ENCODE assay signal across 8 cellular contexts in the genomic region with DNA sequence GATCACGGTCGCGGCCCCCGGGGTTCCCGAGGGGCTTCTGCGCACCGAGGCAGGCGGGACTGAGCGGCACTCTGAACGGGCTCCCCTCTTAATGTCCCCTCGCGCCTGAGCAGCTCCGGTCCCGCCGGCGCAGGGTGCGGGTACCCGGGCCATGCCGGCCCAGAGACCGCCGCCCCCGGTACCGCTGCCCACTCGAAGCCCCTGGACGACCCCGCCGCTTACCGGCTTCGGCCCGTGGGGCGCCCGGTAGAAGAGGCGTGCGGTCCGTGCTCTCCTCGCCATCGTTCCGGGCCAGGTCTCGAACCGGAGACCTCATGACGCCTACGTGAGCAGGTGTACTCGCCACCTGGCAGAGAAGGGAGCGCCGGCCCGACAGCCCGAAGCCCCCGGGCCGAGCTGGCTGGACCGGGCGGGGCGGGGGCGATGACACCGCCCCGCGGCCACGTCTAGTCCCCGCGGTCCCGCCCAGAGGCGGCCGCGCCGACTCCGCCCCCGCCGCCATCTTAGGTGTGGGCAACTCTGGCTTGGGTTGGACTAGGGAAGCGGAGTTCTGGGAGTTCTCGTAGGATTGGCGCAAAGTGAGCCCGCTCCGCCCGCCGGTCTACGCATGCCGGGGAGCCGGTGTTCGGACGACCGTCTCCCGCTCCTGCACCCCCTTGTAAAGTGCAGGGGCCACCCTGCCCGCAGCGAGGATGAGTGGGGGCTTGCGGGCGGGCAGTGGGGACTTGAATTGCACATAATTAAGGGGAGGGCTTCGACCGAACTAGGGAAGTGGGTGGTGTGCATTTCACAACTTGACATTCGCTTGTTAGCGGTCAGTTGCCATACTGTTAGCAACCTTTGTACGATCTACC. TPM values are rescaled to one million over a fixed set of nuclear protein-coding genes. Genes with fewer than 3 reads are reported as not detected.
A peak's percentile ranks its signal among the peaks of the same experiment; 100 is the strongest.
DNase-seq lines count a peak whose midpoint lies in the region; ATAC-seq and TF ChIP-seq lines count a peak whose summit lies in the region.

A gene with protein sequence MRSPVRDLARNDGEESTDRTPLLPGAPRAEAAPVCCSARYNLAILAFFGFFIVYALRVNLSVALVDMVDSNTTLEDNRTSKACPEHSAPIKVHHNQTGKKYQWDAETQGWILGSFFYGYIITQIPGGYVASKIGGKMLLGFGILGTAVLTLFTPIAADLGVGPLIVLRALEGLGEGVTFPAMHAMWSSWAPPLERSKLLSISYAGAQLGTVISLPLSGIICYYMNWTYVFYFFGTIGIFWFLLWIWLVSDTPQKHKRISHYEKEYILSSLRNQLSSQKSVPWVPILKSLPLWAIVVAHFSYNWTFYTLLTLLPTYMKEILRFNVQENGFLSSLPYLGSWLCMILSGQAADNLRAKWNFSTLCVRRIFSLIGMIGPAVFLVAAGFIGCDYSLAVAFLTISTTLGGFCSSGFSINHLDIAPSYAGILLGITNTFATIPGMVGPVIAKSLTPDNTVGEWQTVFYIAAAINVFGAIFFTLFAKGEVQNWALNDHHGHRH (minus strand): TSS at position 422 of the 854 bp plus-strand sequence. CDS start 106 bp downstream, at position 316.

- peak within 1 kb of the TSS; percentile 97 for H3K27ac Mint-ChIP-seq in activated naive CD8-positive, alpha-beta T cell

- no peaks in the 10 kb centered on the region for H3K27me3 ChIP-seq in SK-N-SH (ENCODE audit: insufficient read depth)

- peaks cover 0 to 5% of the 10 kb centered on the region in 2 experiments for H3K36me3 ChIP-seq in SK-N-SH (replicated peaks in 1 of 2; ENCODE audit: control insufficient read depth in 1 of 2, insufficient read depth in 2 of 2, low read length in 1 of 2)

- H3K9me3 Mint-ChIP-seq in activated naive CD8-positive, alpha-beta T cell (ENCODE audit: low read depth) = no peaks in the 10 kb centered on the region

- no peak for TF ChIP-seq RAD21 in SK-N-SH (IDR thresholded peaks at IDR 0.05; ENCODE audit: low read length)

- peak within 1 kb of the TSS; percentile 86 for H3K9ac ChIP-seq in SK-N-SH

- peaks cover 5% of the 10 kb centered on the region for H3F3A ChIP-seq in SK-N-SH (replicated peaks; ENCODE audit: insufficient read depth)

- 0% methylated on average over 19 of the region's 90 CpGs for WGBS in SK-N-SH (ENCODE audit: low lambda C conversion rate)

- peak within 1 kb of the TSS; percentile 98 for H2AFZ ChIP-seq in SK-N-SH (ENCODE audit: low read depth)

- no peaks in the 10 kb centered on the region for H3K9me2 ChIP-seq in SK-N-SH

- peaks cover 37% of the 10 kb centered on the region for H3K4me1 Mint-ChIP-seq in activated naive CD8-positive, alpha-beta T cell (ENCODE audit: low read depth)

- peak within 1 kb of the TSS; percentile 83 for H3K4me2 ChIP-seq in SK-N-SH

- POLR2A ChIA-PET in GM10248 (lab: Yijun Ruan, JAX) (interaction anchor here (0.5 to 2.8 kb wide), 8 partner anchors 10 to 1647 kb away, joined by 3 to 17 read pairs (median 4); partner anchors contain the start of gene EEF1A1), SK-N-SH (lab: Yijun Ruan, JAX) (interaction anchor here (1.5 to 1.8 kb wide), 3 partner anchors 132 to 134 kb away, joined by 4 to 6 read pairs (median 5); partner anchors contain the start of gene EEF1A1)

- CTCF ChIA-PET in GM10248 (lab: Yijun Ruan, JAX) = interaction anchor here (0.8 to 4.3 kb wide), 19 partner anchors 11 to 1558 kb away, joined by 3 to 27 read pairs (median 5); partner anchors contain the start of gene MTO1
- CTCF ChIA-PET in SK-N-SH (lab: Yijun Ruan, JAX) = interaction anchor here (0.8 to 2.7 kb wide), 16 partner anchors 10 to 1556 kb away, joined by 3 to 18 read pairs (median 5); partner anchors contain the start of genes EEF1A1 and MTO1

- no peaks in the 10 kb centered on the region for H4K20me1 ChIP-seq in SK-N-SH (ENCODE audit: insufficient read depth)

- no peaks in the 10 kb centered on the region for H3K79me2 ChIP-seq in SK-N-SH (ENCODE audit: insufficient read depth)

- H3K27me3 Mint-ChIP-seq in activated naive CD8-positive, alpha-beta T cell = no peaks in the 10 kb centered on the region

- H3K9me3 ChIP-seq in SK-N-SH = no peaks in the 10 kb centered on the region

- H3K36me3 Mint-ChIP-seq in activated naive CD8-positive, alpha-beta T cell = peaks cover 8% of the 10 kb centered on the region

- TF ChIP-seq CTCF in GM10248 (IDR thresholded peaks at IDR 0.05; ENCODE audit: control extremely low read depth, extremely low read depth, low read depth, missing control alignments) (no peak), SK-N-SH (IDR thresholded peaks at IDR 0.05) (no peak), omental fat pad (IDR thresholded peaks at IDR 0.05) (no peak)

- H3K4me3 Mint-ChIP-seq in activated naive CD8-positive, alpha-beta T cell = peak within 1 kb of the TSS; percentile 97

- ATAC-seq in HG02610 (IDR thresholded peaks at IDR 0.05; ENCODE audit: unreplicated experiment) (peak; percentile 94), omental fat pad (ENCODE audit: low FRiP score) (peak; percentile 99)

- H3K27ac ChIP-seq in SK-N-SH (ENCODE audit: low read depth in 2 of 2, low read length in 1 of 2) = peak within 1 kb of the TSS; percentile 67 to 70
- peak within 1 kb of the TSS; percentile 80 for H3K27ac ChIP-seq in temporal lobe (ENCODE audit: low read depth, low read length)

- H3K4me3 ChIP-seq in SK-N-SH (ENCODE audit: low read depth in 2 of 2, low read length in 1 of 2) = peak within 1 kb of the TSS; percentile 86 to 92

- TF ChIP-seq EP300 in SK-N-SH (IDR thresholded peaks at IDR 0.05; ENCODE audit: borderline replicate concordance in 1 of 2, low read depth in 1 of 2, low read length in 1 of 2) = no peak

- peak; percentile 95 for DNase-seq in GM10248 (ENCODE audit: extremely low spot score)
- peak; percentile 82 for DNase-seq in NCI-H1092 (lab: John Stamatoyannopoulos, UW)
- peak; percentile 95 for DNase-seq in SK-N-SH
- DNase-seq in glomerular visceral epithelial cell (ENCODE audit: extremely low spot score) = peak; percentile 94
- peak; percentile 73 for DNase-seq in omental fat pad (ENCODE audit: low spot score)

- H3K4me1 ChIP-seq in SK-N-SH (ENCODE audit: control insufficient read depth in 1 of 2, insufficient read depth in 2 of 2, low read depth in 1 of 2, low read length in 1 of 2) = peaks cover 0 to 3% of the 10 kb centered on the region in 2 experiments; a peak in 2 of 4 replicates

TF ChIP-seq in SK-N-SH, 30 proteins besides CTCF, POLR2A, EP300 and RAD21 (continues in another document):
- TF ChIP-seq TEAD4 (IDR thresholded peaks at IDR 0.05; ENCODE audit: borderline replicate concordance, insufficient read depth) (no peak), FOXM1 (IDR thresholded peaks at IDR 0.05; ENCODE audit: low read depth) (no peak), GABPA (IDR thresholded peaks at IDR 0.05; ENCODE audit: low read depth) (peak; percentile 37; the same call in 1 of the 2 replicates), MAX (IDR thresholded peaks at IDR 0.05; ENCODE audit: low read depth) (peak; percentile 79), YY1 (IDR thresholded peaks at IDR 0.05; ENCODE audit: low read depth) (peak; percentile 96), SMC3 (IDR thresholded peaks at IDR 0.05; ENCODE audit: low read depth, low read length) (no peak), PBX3 (IDR thresholded peaks at IDR 0.05) (peak; percentile 6; the same call in 1 of the 2 replicates), USF1 (IDR thresholded peaks at IDR 0.05; ENCODE audit: borderline replicate concordance, low read depth) (no peak), MXI1 (IDR thresholded peaks at IDR 0.05; ENCODE audit: low read depth, low read length) (peak; percentile 78), IRF3 (IDR thresholded peaks at IDR 0.05; ENCODE audit: low read depth, low read length) (no peak), NRF1 (IDR thresholded peaks at IDR 0.05; ENCODE audit: low read depth, low read length) (peak; percentile 42; the same call in 1 of the 2 replicates), RFX5 (IDR thresholded peaks at IDR 0.05; ENCODE audit: low read length) (no peak; the same call in 1 of the 2 replicates), POLR2AphosphoS5 (IDR thresholded peaks at IDR 0.05; ENCODE audit: low read depth, low read length) (peak; percentile 89), JUND (IDR thresholded peaks at IDR 0.05) (no peak), MEF2A (IDR thresholded peaks at IDR 0.05; ENCODE audit: borderline replicate concordance, low read depth) (no peak), ELF1 (IDR thresholded peaks at IDR 0.05) (peak; percentile 54), CHD2 (IDR thresholded peaks at IDR 0.05; ENCODE audit: low read length, partially characterized antibody) (peak; percentile 80)

RNA-seq across cellular contexts. Expression of the gene that starts here (rescaled TPM):
- polyA plus RNA-seq in SK-N-SH (2012; rRNA removed) = 9.2 and 14.0 TPM in 2 replicates
- polyA plus RNA-seq in SK-N-SH (2012; cell fraction: cytosol; rRNA removed) = 12.4 and 14.0 TPM in 2 replicates
- polyA plus RNA-seq in SK-N-SH (2012; cell fraction: nucleus; rRNA removed) = 3.0 and 6.3 TPM in 2 replicates
- total RNA-seq in omental fat pad (10 to 100 TPM; 18.9 to 36.5 (median 28.0) TPM), temporal lobe (17.0 TPM)

Comparison
In these comparisons a context has a peak if more than half of its experiments do, and no peak if none do; other contexts are left out.
1. Peak in every context shown above with its lines: DNase-seq, ATAC-seq, H3K4me3 ChIP-seq and H3K27ac ChIP-seq.